Comparison of ENCODE assay signal across 16 cellular contexts in the genomic region with DNA sequence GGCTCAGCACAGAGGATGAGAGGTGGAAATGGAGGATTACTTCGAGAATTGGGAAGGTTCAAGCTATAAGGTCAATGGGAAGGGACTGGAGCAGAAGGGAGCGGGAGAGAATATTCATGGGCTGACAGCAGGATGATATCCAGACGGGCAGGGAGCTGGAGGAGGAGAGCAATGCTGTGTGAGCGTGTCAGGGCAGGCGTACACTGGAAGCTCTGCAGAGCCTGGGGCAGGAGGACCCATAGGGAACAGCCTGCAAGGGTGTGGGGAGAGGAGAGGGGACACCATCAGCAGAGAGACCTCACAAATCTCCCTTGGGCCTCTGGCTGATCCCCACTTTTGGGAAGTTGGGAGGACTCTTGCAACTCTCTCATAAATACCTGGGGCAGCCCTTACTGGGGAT. TPM values are rescaled to one million over a fixed set of nuclear protein-coding genes. Genes with fewer than 3 reads are reported as not detected.
DNase-seq lines count a peak whose midpoint lies in the region; ATAC-seq and TF ChIP-seq lines count a peak whose summit lies in the region.
"Had no signal": no experiment of that assay in that cellular context is flagged by ENCODE, and none has a peak within 500 bp of the region (broad histone marks: within the 10 kb centered on the region; RNA-seq: fewer than 3 reads in every experiment).

No MANE protein-coding gene starts in this region.

- H3K27me3 ChIP-seq in Panc1 (ENCODE audit: control insufficient read depth, insufficient read depth, low read length) (no peaks in the 10 kb centered on the region), transverse colon (no peaks in the 10 kb centered on the region)
- H3K27me3 ChIP-seq: gastroesophageal sphincter, MG63, tibial artery had no signal

- TF ChIP-seq POLR2A in transverse colon (IDR thresholded peaks at IDR 0.05): no peak

- H3K4me3 ChIP-seq in Panc1 (ENCODE audit: low read depth in 2 of 2, low read length in 2 of 2): no peak overlapping the region
- H3K4me3 ChIP-seq in epithelial cell of esophagus (ENCODE audit: low read length): no peak overlapping the region
- no peak overlapping the region for H3K4me3 ChIP-seq in transverse colon
- H3K4me3 ChIP-seq: gastroesophageal sphincter, MG63, tibial artery had no signal

- CTCF ChIA-PET in Panc1 (lab: Charles Lee): interaction anchor here (1.1 to 1.9 kb wide), 3 partner anchors 59 to 148 kb away, joined by 3 to 9 read pairs (median 4); a partner anchor contains a TSS

- no peaks in the 10 kb centered on the region for H3K9me3 ChIP-seq in Panc1 (ENCODE audit: control insufficient read depth, insufficient read depth, low read depth, low read length)
- no peaks in the 10 kb centered on the region for H3K9me3 ChIP-seq in transverse colon
- H3K9me3 ChIP-seq: gastroesophageal sphincter, tibial artery had no signal

- H3K4me1 ChIP-seq in Panc1 (ENCODE audit: control insufficient read depth, insufficient read depth, low read length): peaks cover 96% of the 10 kb centered on the region
- H3K4me1 ChIP-seq in transverse colon: peaks cover 17 to 35% (median 21%) of the 10 kb centered on the region in 4 donors

- H3K27ac ChIP-seq in Panc1 (ENCODE audit: low read length) (peak overlapping the region; percentile 97), transverse colon (peak overlapping the region; percentile 0 to 29 (median 20))

- TF ChIP-seq EP300 in transverse colon (IDR thresholded peaks at IDR 0.05; ENCODE audit: low read depth): no peak

- DNase-seq in activated CD8-positive, alpha-beta memory T cell treated with anti-CD3 and anti-CD28 coated beads, Interleukin-2, amount 50 U/mL, for 48 hours: peak; percentile 49
- no peak for DNase-seq in activated CD8-positive, alpha-beta memory T cell treated with anti-CD3 and anti-CD28 coated beads for 24 hours
- no peak for DNase-seq in Panc1 (ENCODE audit: low read depth, low spot score)
- DNase-seq in epithelial cell of esophagus (ENCODE audit: low read depth): peak; percentile 72
- DNase-seq in transverse colon: no peak
- DNase-seq in NCI-H2029 treated with DMSO at 0.1 percent for 48 hours (lab: John Stamatoyannopoulos, UW): no peak
- no peak for DNase-seq in NCI-H1417 (lab: John Stamatoyannopoulos, UW)
- DNase-seq: endodermal cell; MG63; NK-92 treated with Interleukin-12 subunit alpha and Interleukin-12 subunit beta, amount 100 ng/mL, for 24 hours; retina; SIG-M5; stimulated activated CD4-positive, alpha-beta T cell treated with anti-CD3 and anti-CD28 coated beads, Interleukin-2, amount 100 ng/mL, for 24 hours; tibial artery had no signal

- TF ChIP-seq CTCF in Panc1 (IDR thresholded peaks at IDR 0.05) (no peak), epithelial cell of esophagus (IDR thresholded peaks at IDR 0.05; ENCODE audit: insufficient read depth, low read depth, low read length, missing control alignments) (no peak), transverse colon (IDR thresholded peaks at IDR 0.05) (no peak)

- no peak for ATAC-seq in Panc1
- no peak for ATAC-seq in GM21723 (IDR thresholded peaks at IDR 0.05; ENCODE audit: unreplicated experiment)
- ATAC-seq: gastroesophageal sphincter had no signal

- POLR2A ChIA-PET in Panc1 (lab: Charles Lee): no interaction called here

- H3K36me3 ChIP-seq in Panc1 (ENCODE audit: control insufficient read depth, insufficient read depth, low read length): no peaks in the 10 kb centered on the region; the same call in 1 of the 2 replicates
- H3K36me3 ChIP-seq in transverse colon: peaks cover 0 to 8% (median 1%) of the 10 kb centered on the region in 4 donors

- in situ Hi-C loops in Panc1 (cut with HindIII; ENCODE audit: low pct_unique_long_range_greater_than_20kb, low sequenced_read_pairs) (no loop called here), transverse colon (cut with MboI; ENCODE audit: low pct_ligation_motif_present in 1 of 4, low pct_unique_long_range_greater_than_20kb in 1 of 4, low sequenced_read_pairs in 3 of 4) (loop anchor here in 1 of 4 donors (25.0 kb wide), 1 partner anchor 137 kb away; no protein-coding TSS in a partner anchor)

- no TSS peak for BruUV-seq in Panc1 (replicated peaks; lab: Mats Ljungman, UMichigan)

- WGBS in transverse colon (ENCODE audit: low coverage in 1 of 2), 2 donors: 64 to 75% methylated on average over 5 of the region's 5 CpGs

- intact Hi-C loops in Panc1 (cut with micrococcal nuclease; ENCODE audit: unreplicated experiment): no loop called here
- intact Hi-C loops in transverse colon (cut with DNase I; ENCODE audit: low total_unique reads): loop anchor here (5.0 to 10.0 kb wide), 2 partner anchors 60 to 158 kb away; a partner anchor contains a TSS

RNA-seq across cellular contexts. Expression of a gene that starts 13.7 kb away (rescaled TPM):
- total RNA-seq in Panc1 (2021; ENCODE audit: unreplicated experiment) (217 TPM), transverse colon (10 to 100 TPM in 3 of 4 donors, 1 to 10 TPM in 1; 9.7 to 63.1 (median 14.4) TPM)
- polyA plus RNA-seq in Panc1 (2012; ENCODE audit: insufficient read length): 109 TPM

Comparison
In these comparisons a context has a peak if more than half of its experiments do, and no peak if none do; other contexts are left out.
1. DNase-seq: peak in activated CD8-positive, alpha-beta memory T cell treated with anti-CD3 and anti-CD28 coated beads, Interleukin-2, amount 50 U/mL, for 48 hours (single experiment) and epithelial cell of esophagus (single experiment); none in activated CD8-positive, alpha-beta memory T cell treated with anti-CD3 and anti-CD28 coated beads for 24 hours (single experiment), Panc1 (single experiment), transverse colon (single experiment), NCI-H2029 treated with DMSO at 0.1 percent for 48 hours (single experiment) and NCI-H1417 (0 of 3).